9 cellular contexts compared by ENCODE assay signal in the genomic region with DNA sequence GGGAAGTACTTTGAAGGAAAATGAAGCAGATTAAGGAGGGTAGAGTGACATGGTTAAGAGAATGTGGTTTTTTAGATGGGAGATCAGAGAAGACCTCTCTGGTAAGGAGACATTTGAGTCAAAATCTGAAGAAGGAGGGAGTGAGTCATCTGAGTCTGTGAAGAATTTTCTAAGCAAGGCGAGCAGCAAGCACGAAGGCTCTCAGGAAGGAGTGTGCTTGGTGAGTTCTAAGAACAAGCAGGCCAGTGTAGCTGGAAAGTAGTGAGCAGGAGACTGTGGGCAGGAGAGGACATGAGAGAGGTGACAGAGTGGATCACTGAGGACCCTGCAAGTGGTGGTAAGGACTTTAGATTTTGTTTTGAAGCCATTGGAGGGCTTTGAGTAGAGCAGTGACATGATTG.
DNase-seq lines count a peak whose midpoint lies in the region.
"Had no signal": no experiment of that assay in that cellular context is flagged by ENCODE, and none has a peak within 500 bp of the region (broad histone marks: within the 10 kb centered on the region; RNA-seq: fewer than 3 reads in every experiment).

No MANE protein-coding gene starts in this region.

- no peaks in the 10 kb centered on the region for H3K9me3 Mint-ChIP-seq in stimulated activated naive CD8-positive, alpha-beta T cell treated with anti-CD3 and anti-CD28 coated beads, Interleukin-15, Interleukin-2, amounts not matched to agents 100 ng/mL and 50 ng/mL, for 24 hours

- H3K27me3 ChIP-seq in SJSA1 (replicated peaks) (no peaks in the 10 kb centered on the region), H7 (ENCODE audit: control insufficient read depth, insufficient read depth, low read length) (peaks cover 23% of the 10 kb centered on the region)

- H3K4me3 ChIP-seq in SJSA1 (no peak overlapping the region), H7 (ENCODE audit: insufficient read depth, low read depth, low read length) (no peak overlapping the region)

- DNase-seq in activated CD4-positive, alpha-beta T cell treated with anti-CD3 and anti-CD28 coated beads for 24 hours (ENCODE audit: low read depth in 2 of 2): peak; percentile 25 to 28
- DNase-seq in activated CD4-positive, alpha-beta T cell treated with anti-CD3 and anti-CD28 coated beads for 1 hour: no peak
- DNase-seq in SJSA1 (ENCODE audit: low read depth in 1 of 2, low spot score in 2 of 2): peak in 1 of 2 experiments; percentile 51
- peak; percentile 36 for DNase-seq in fibroblast of gingiva (ENCODE audit: low read depth)
- DNase-seq in DMS 273 treated with DMSO at 0.1 percent for 48 hours (lab: John Stamatoyannopoulos, UW): no peak
- no peak for DNase-seq in D341Med (ENCODE audit: low spot score)
- DNase-seq in H7: no peak
- DNase-seq: RPMI8226 had no signal

- peaks cover 22% of the 10 kb centered on the region for H3K36me3 Mint-ChIP-seq in stimulated activated naive CD8-positive, alpha-beta T cell treated with anti-CD3 and anti-CD28 coated beads, Interleukin-15, Interleukin-2, amounts not matched to agents 100 ng/mL and 50 ng/mL, for 24 hours (ENCODE audit: low read depth)

- peaks cover 70% of the 10 kb centered on the region for H3K4me1 Mint-ChIP-seq in stimulated activated naive CD8-positive, alpha-beta T cell treated with anti-CD3 and anti-CD28 coated beads, Interleukin-15, Interleukin-2, amounts not matched to agents 100 ng/mL and 50 ng/mL, for 24 hours (ENCODE audit: low read depth)

- no peaks in the 10 kb centered on the region for H3K9me3 ChIP-seq in SJSA1 (replicated peaks)

- peak overlapping the region; percentile 92 for H3K4me3 Mint-ChIP-seq in stimulated activated naive CD8-positive, alpha-beta T cell treated with anti-CD3 and anti-CD28 coated beads, Interleukin-15, Interleukin-2, amounts not matched to agents 100 ng/mL and 50 ng/mL, for 24 hours

- H3K4me1 ChIP-seq in SJSA1 (replicated peaks): peaks cover 48% of the 10 kb centered on the region

- peak overlapping the region; percentile 100 for H3K27ac Mint-ChIP-seq in stimulated activated naive CD8-positive, alpha-beta T cell treated with anti-CD3 and anti-CD28 coated beads, Interleukin-15, Interleukin-2, amounts not matched to agents 100 ng/mL and 50 ng/mL, for 24 hours

- H3K27me3 Mint-ChIP-seq in stimulated activated naive CD8-positive, alpha-beta T cell treated with anti-CD3 and anti-CD28 coated beads, Interleukin-15, Interleukin-2, amounts not matched to agents 100 ng/mL and 50 ng/mL, for 24 hours: no peaks in the 10 kb centered on the region

- H3K36me3 ChIP-seq in SJSA1: no peaks in the 10 kb centered on the region
- no peaks in the 10 kb centered on the region for H3K36me3 ChIP-seq in H7 (replicated peaks; ENCODE audit: control insufficient read depth, insufficient read depth, low read length)

- H3K27ac ChIP-seq in SJSA1: peak overlapping the region; percentile 29; the same call in 1 of the 2 replicates

Comparison
In these comparisons a context has a peak if more than half of its experiments do, and no peak if none do; other contexts are left out.
1. DNase-seq: peak in activated CD4-positive, alpha-beta T cell treated with anti-CD3 and anti-CD28 coated beads for 24 hours (2 of 2) and fibroblast of gingiva (single experiment); none in activated CD4-positive, alpha-beta T cell treated with anti-CD3 and anti-CD28 coated beads for 1 hour (single experiment), DMS 273 treated with DMSO at 0.1 percent for 48 hours (single experiment), D341Med (single experiment) and H7 (single experiment).